Comparison of ENCODE assay signal across 26 cellular contexts in the genomic region with DNA sequence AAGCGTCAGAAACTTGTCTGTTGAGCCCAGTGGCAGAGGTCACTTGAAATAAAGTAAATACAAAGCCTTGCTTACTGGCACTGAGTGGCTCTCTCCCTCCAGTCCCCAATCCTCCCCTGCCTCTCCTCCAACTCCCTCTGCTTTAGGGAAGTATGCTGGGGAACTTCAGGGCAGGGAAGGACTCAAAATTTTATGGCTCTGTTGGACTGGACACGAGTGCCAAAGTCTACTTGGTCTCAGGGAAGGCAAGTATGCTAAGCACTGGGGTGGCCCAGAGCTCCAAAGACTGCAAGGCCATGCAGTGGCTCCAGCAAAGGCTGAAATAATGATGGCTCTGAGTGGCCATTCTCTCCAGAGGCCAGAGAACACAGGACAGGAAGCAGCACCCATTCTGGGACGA. TPM values are rescaled to one million over a fixed set of nuclear protein-coding genes. Genes with fewer than 3 reads are reported as not detected.
DNase-seq lines count a peak whose midpoint lies in the region; ATAC-seq, FAIRE-seq and TF ChIP-seq lines count a peak whose summit lies in the region.
"Had no signal": no experiment of that assay in that cellular context is flagged by ENCODE, and none has a peak within 500 bp of the region (broad histone marks: within the 10 kb centered on the region; RNA-seq: fewer than 3 reads in every experiment).

No MANE protein-coding gene starts in this region.

- H3K4me2 ChIP-seq in HepG2 (ENCODE audit: low read depth, low read length) (no peak overlapping the region), GM12878 (ENCODE audit: control insufficient read depth, insufficient read depth) (no peak overlapping the region)
- H3K4me2 ChIP-seq: A549; BLaER1 treated with 17β-estradiol and CSF1 and Interleukin-3, amounts not matched to agents 10 nM and 100 nM; GM23338 had no signal

- H3K9ac ChIP-seq in HepG2 (ENCODE audit: insufficient read depth, low read depth, low read length) = no peak overlapping the region
- no peak overlapping the region for H3K9ac ChIP-seq in GM12878 (ENCODE audit: control insufficient read depth, insufficient read depth, low read length)
- H3K9ac ChIP-seq: BLaER1 treated with 17β-estradiol and CSF1 and Interleukin-3, amounts not matched to agents 10 nM and 100 nM had no signal

- intact Hi-C loops in HepG2 (cut with micrococcal nuclease; ENCODE audit: unreplicated experiment) (no loop called here), right lobe of liver (cut with DNase I) (no loop called here), GM12878 (cut with micrococcal nuclease; ENCODE audit: unreplicated experiment) (loop anchor here (5.0 to 10.0 kb wide), 4 partner anchors 243 to 666 kb away; partner anchors contain the start of genes INSL6 and JAK2), left lung (cut with DNase I) (loop anchor here in 1 of 2 donors (10.0 kb wide), 1 partner anchor 243 kb away; the partner anchor contains the start of gene INSL6)

- H3K4me3 ChIP-seq in HepG2 (replicated peaks in 1 of 3; ENCODE audit: insufficient read depth in 1 of 3, low read depth in 2 of 3, low read length in 3 of 3) = no peak overlapping the region
- no peak overlapping the region for H3K4me3 ChIP-seq in right lobe of liver
- no peak overlapping the region for H3K4me3 ChIP-seq in GM12878
- H3K4me3 ChIP-seq in left lung = no peak overlapping the region
- H3K4me3 ChIP-seq: A549; BLaER1 treated with 17β-estradiol and CSF1 and Interleukin-3, amounts not matched to agents 10 nM and 100 nM; GM23338; HAP-1 had no signal

- H4K20me1 ChIP-seq in HepG2 (ENCODE audit: insufficient read depth, low read length) = no peaks in the 10 kb centered on the region
- H4K20me1 ChIP-seq in GM12878 (ENCODE audit: control insufficient read depth, insufficient read depth) = no peaks in the 10 kb centered on the region
- H4K20me1 ChIP-seq: BLaER1 treated with 17β-estradiol and CSF1 and Interleukin-3, amounts not matched to agents 10 nM and 100 nM had no signal

- in situ Hi-C loops in HepG2 (cut with HindIII; ENCODE audit: extremely low pct_ligation_motif_present, low pct_unique_long_range_greater_than_20kb) = loop anchor here (25.0 kb wide), 2 partner anchors 441 to 666 kb away; partner anchors contain the start of gene JAK2
- in situ Hi-C loops in GM12878 (cut with MboI) = loop anchor here (5.0 kb wide), 1 partner anchor 356 kb away; no protein-coding TSS in a partner anchor

- SMC1A ChIA-PET in GM12878 (lab: Charles Lee; ENCODE audit: uncharacterized antibody, unreplicated experiment) = interaction anchor here (0.9 to 3.7 kb wide), 3 partner anchors 13 to 242 kb away, joined by 3 to 14 read pairs (median 5); no protein-coding TSS in a partner anchor

- H3K9me3 Mint-ChIP-seq in stimulated activated effector memory CD8-positive, alpha-beta T cell treated with anti-CD3 and anti-CD28 coated beads, Interleukin-12 subunit alpha, Interleukin-12 subunit beta, amount 100 ng/mL, for 72 hours = no peaks in the 10 kb centered on the region
- H3K9me3 Mint-ChIP-seq: CD4-positive, alpha-beta T cell; CD8-positive, alpha-beta memory T cell had no signal

- H3K9me3 ChIP-seq in HepG2 (ENCODE audit: low read length) = no peaks in the 10 kb centered on the region
- no peaks in the 10 kb centered on the region for H3K9me3 ChIP-seq in right lobe of liver
- no peaks in the 10 kb centered on the region; the same call in 2 of the 3 replicates for H3K9me3 ChIP-seq in GM12878 (replicated peaks; ENCODE audit: control insufficient read depth, insufficient read depth, low read length)
- H3K9me3 ChIP-seq in left lung = no peaks in the 10 kb centered on the region
- H3K9me3 ChIP-seq: A549, BE2C, HAP-1 had no signal

- TF ChIP-seq EP300 in HepG2 (IDR thresholded peaks at IDR 0.05; ENCODE audit: low read depth in 2 of 2, low read length in 2 of 2) = no peak
- no peak for TF ChIP-seq EP300 in HepG2 (CRISPR knock-in tag; IDR thresholded peaks at IDR 0.05; ENCODE audit: borderline replicate concordance)
- TF ChIP-seq EP300 in GM12878 (IDR thresholded peaks at IDR 0.05; ENCODE audit: borderline replicate concordance in 1 of 2, control insufficient read depth in 1 of 2, low read depth in 2 of 2, low read length in 2 of 2) = no peak

- TF ChIP-seq RAD21 in HepG2 (CRISPR knock-in tag; IDR thresholded peaks at IDR 0.05) (no peak), GM12878 (IDR thresholded peaks at IDR 0.05; ENCODE audit: insufficient read depth, low read depth, low read length) (no peak)

- CTCF ChIA-PET in HepG2 (lab: Yijun Ruan, JAX; ENCODE audit: low intra/inter-chr PET ratio, low total read pairs) = no interaction called here
- CTCF ChIA-PET in GM12878 (lab: Yijun Ruan, JAX) = interaction anchor here (0.7 to 3.0 kb wide), 5 partner anchors 15 to 678 kb away, joined by 3 to 10 read pairs (median 3); no protein-coding TSS in a partner anchor

- WGBS in HepG2 (ENCODE audit: low lambda C conversion rate) = 44% methylated on average over 3 of the region's 3 CpGs
- 40% methylated on average over 1 of the region's 3 CpGs for WGBS in right lobe of liver (ENCODE audit: insufficient coverage, low coverage, low lambda C conversion rate, missing lambda C conversion rate)
- WGBS in GM12878 (ENCODE audit: insufficient coverage, insufficient replicate concordance, low lambda C conversion rate, missing lambda C conversion rate) = 64% methylated on average over 3 of the region's 3 CpGs

- H3K4me1 ChIP-seq in HepG2 (ENCODE audit: insufficient read depth, low read length) = peaks cover 15% of the 10 kb centered on the region
- no peaks in the 10 kb centered on the region for H3K4me1 ChIP-seq in right lobe of liver
- H3K4me1 ChIP-seq in GM12878 (ENCODE audit: control insufficient read depth, insufficient read depth, low read length) = no peaks in the 10 kb centered on the region
- H3K4me1 ChIP-seq in left lung = no peaks in the 10 kb centered on the region
- H3K4me1 ChIP-seq in foreskin keratinocyte = no peaks in the 10 kb centered on the region
- H3K4me1 ChIP-seq: A549; BE2C; BLaER1 treated with 17β-estradiol and CSF1 and Interleukin-3, amounts not matched to agents 10 nM and 100 nM; HAP-1 had no signal

- RAD21 ChIA-PET in GM12878 (lab: Charles Lee; ENCODE audit: unreplicated experiment) = interaction anchor here (2.0 kb wide), 1 partner anchor 172 kb away, joined by 9 read pairs; no protein-coding TSS in a partner anchor

- H3K36me3 ChIP-seq in HepG2 (replicated peaks in 1 of 2; ENCODE audit: control insufficient read depth in 1 of 2, insufficient read depth in 2 of 2, low read length in 2 of 2) (peaks cover 0 to 3% of the 10 kb centered on the region in 2 experiments; a peak in 1 of 5 replicates), right lobe of liver (no peaks in the 10 kb centered on the region), GM12878 (ENCODE audit: control insufficient read depth in 2 of 2, insufficient read depth in 2 of 2, low read length in 1 of 2) (peaks cover 1 to 4% of the 10 kb centered on the region in 2 experiments; a peak in 3 of 4 replicates), left lung (peaks cover 0 to 9% of the 10 kb centered on the region in 2 donors)
- H3K36me3 ChIP-seq: BE2C had no signal

- DNase-seq in HepG2 (ENCODE audit: low spot score) (no peak), right lobe of liver (no peak), GM12878 (ENCODE audit: low read depth, low spot score) (no peak), left lung (no peak), NCI-H1092 treated with DMSO at 0.1 percent for 48 hours (lab: John Stamatoyannopoulos, UW) (no peak), HPDE6-E6E7 (ENCODE audit: extremely low spot score) (no peak), foreskin keratinocyte (no peak)
- DNase-seq in stimulated activated effector memory CD8-positive, alpha-beta T cell treated with anti-CD3 and anti-CD28 coated beads, Interleukin-12 subunit alpha, Interleukin-12 subunit beta, amount 100 ng/mL, for 72 hours (ENCODE audit: low spot score in 2 of 2) = no peak
- DNase-seq: 8988T; ACHN; AML-193; BE2C; CD4-positive, alpha-beta T cell; CD8-positive, alpha-beta memory T cell; DMS 273 treated with DMSO at 0.1 percent for 48 hours; DMS79; GDM1; HFFc6 had no signal

- ATAC-seq in HepG2 = peak; percentile 34; the same call in 1 of the 3 replicates
- ATAC-seq in right lobe of liver = no peak
- ATAC-seq in GM12878 = peak; percentile 11; the same call in 1 of the 3 replicates
- ATAC-seq in left lung = peak; percentile 62
- ATAC-seq in stimulated activated effector memory CD8-positive, alpha-beta T cell treated with anti-CD3 and anti-CD28 coated beads, Interleukin-12 subunit alpha, Interleukin-12 subunit beta, amount 100 ng/mL, for 72 hours = no peak
- no peak for ATAC-seq in foreskin keratinocyte
- ATAC-seq: A549, GM23338 had no signal

- H3K27me3 ChIP-seq in HepG2 (ENCODE audit: control insufficient read depth in 1 of 2, insufficient read depth in 2 of 2, low read length in 2 of 2) = no peaks in the 10 kb centered on the region
- no peaks in the 10 kb centered on the region for H3K27me3 ChIP-seq in right lobe of liver
- no peaks in the 10 kb centered on the region for H3K27me3 ChIP-seq in GM12878 (replicated peaks in 1 of 2; ENCODE audit: control insufficient read depth in 2 of 2, insufficient read depth in 2 of 2, low read length in 1 of 2)
- no peaks in the 10 kb centered on the region for H3K27me3 ChIP-seq in left lung
- H3K27me3 ChIP-seq in foreskin keratinocyte = no peaks in the 10 kb centered on the region
- H3K27me3 ChIP-seq: BE2C; BLaER1 treated with 17β-estradiol and CSF1 and Interleukin-3, amounts not matched to agents 10 nM and 100 nM had no signal

- H3K4me1 Mint-ChIP-seq in stimulated activated effector memory CD8-positive, alpha-beta T cell treated with anti-CD3 and anti-CD28 coated beads, Interleukin-12 subunit alpha, Interleukin-12 subunit beta, amount 100 ng/mL, for 72 hours = no peaks in the 10 kb centered on the region
- H3K4me1 Mint-ChIP-seq: CD14-positive monocyte, GM23338 had no signal

- no peak overlapping the region for H3K27ac ChIP-seq in HepG2 (ENCODE audit: extremely low read length, insufficient read depth, low read length)
- no peak overlapping the region for H3K27ac ChIP-seq in right lobe of liver
- no peak overlapping the region for H3K27ac ChIP-seq in GM12878 (ENCODE audit: control insufficient read depth, insufficient read depth)
- H3K27ac ChIP-seq in left lung = no peak overlapping the region
- no peak overlapping the region for H3K27ac ChIP-seq in foreskin keratinocyte
- H3K27ac ChIP-seq: A549; BLaER1 treated with 17β-estradiol and CSF1 and Interleukin-3, amounts not matched to agents 10 nM and 100 nM had no signal

- no peak overlapping the region for H2AFZ ChIP-seq in HepG2 (ENCODE audit: low read length)
- H2AFZ ChIP-seq in GM12878 (ENCODE audit: control insufficient read depth, low read depth, low read length) = no peak overlapping the region
- H2AFZ ChIP-seq: GM23338 had no signal

- H3K36me3 Mint-ChIP-seq in stimulated activated effector memory CD8-positive, alpha-beta T cell treated with anti-CD3 and anti-CD28 coated beads, Interleukin-12 subunit alpha, Interleukin-12 subunit beta, amount 100 ng/mL, for 72 hours = peaks cover 20% of the 10 kb centered on the region

- TF ChIP-seq POLR2A in HepG2 (IDR thresholded peaks at IDR 0.05; ENCODE audit: insufficient read depth in 1 of 2, low read depth in 2 of 2, low read length in 2 of 2) (no peak), right lobe of liver (IDR thresholded peaks at IDR 0.05) (no peak), GM12878 (IDR thresholded peaks at IDR 0.05; ENCODE audit: low read depth, low read length) (no peak)

- no TSS peak for BruUV-seq in HepG2 (replicated peaks; lab: Mats Ljungman, UMichigan)
- BruUV-seq in GM12878 (replicated peaks; lab: Mats Ljungman, UMichigan) = no TSS peak

- H3K4me3 Mint-ChIP-seq in stimulated activated effector memory CD8-positive, alpha-beta T cell treated with anti-CD3 and anti-CD28 coated beads, Interleukin-12 subunit alpha, Interleukin-12 subunit beta, amount 100 ng/mL, for 72 hours = no peak overlapping the region
- H3K4me3 Mint-ChIP-seq: CD14-positive monocyte; CD4-positive, alpha-beta T cell; CD8-positive, alpha-beta memory T cell; GM23338; HFFc6 had no signal

- H3K79me2 ChIP-seq in HepG2 (ENCODE audit: insufficient read depth, low read length) (no peaks in the 10 kb centered on the region), GM12878 (ENCODE audit: control insufficient read depth, insufficient read depth, low read length) (no peaks in the 10 kb centered on the region)

- FAIRE-seq in HepG2 (lab: Jason Lieb, UNC) (no peak), GM12878 (lab: Jason Lieb, UNC) (no peak)
- FAIRE-seq: A549, D721Med, GM12892, GM19239 had no signal

- POLR2A ChIA-PET in HepG2 (lab: Yijun Ruan, JAX) = no interaction called here
- POLR2A ChIA-PET in GM12878 (lab: Charles Lee) = no interaction called here

- TF ChIP-seq CTCF in HepG2 (CRISPR knock-in tag; IDR thresholded peaks at IDR 0.05) (no peak), right lobe of liver (IDR thresholded peaks at IDR 0.05) (no peak), GM12878 (IDR thresholded peaks at IDR 0.05 in 2 of 3, conservative IDR thresholded peaks at IDR 0.05 in 1 of 3; ENCODE audit: control insufficient read depth in 2 of 3, extremely low read depth in 1 of 3, insufficient read depth in 1 of 3, low read depth in 3 of 3, low read length in 3 of 3) (no peak), left lung (IDR thresholded peaks at IDR 0.05) (no peak), foreskin keratinocyte (conservative IDR thresholded peaks at IDR 0.05) (no peak)

- peak overlapping the region; percentile 73 for H3K27ac Mint-ChIP-seq in stimulated activated effector memory CD8-positive, alpha-beta T cell treated with anti-CD3 and anti-CD28 coated beads, Interleukin-12 subunit alpha, Interleukin-12 subunit beta, amount 100 ng/mL, for 72 hours
- H3K27ac Mint-ChIP-seq: CD4-positive, alpha-beta T cell; HFFc6 had no signal

RNA-seq across cellular contexts. Expression of gene PLGRKT, which starts 9.6 kb away (rescaled TPM):
- total RNA-seq in HepG2 (2016; rRNA removed; fragmentation: Illumina TruSeq; extraction: Trizol) = 15.8 and 20.2 TPM in 2 replicates
- 12.4 and 12.7 TPM in 2 replicates for total RNA-seq in HepG2 (2016; cell fraction: cytosol; rRNA removed; fragmentation: Illumina TruSeq; extraction: Trizol; ENCODE audit: low read depth)
- 15.6 and 19.3 TPM in 2 replicates for total RNA-seq in HepG2 (2016; cell fraction: insoluble cytoplasmic fraction; rRNA removed; fragmentation: Illumina TruSeq; extraction: Trizol)
- 10.4 and 17.6 TPM in 2 replicates for total RNA-seq in HepG2 (2016; cell fraction: membrane; rRNA removed; fragmentation: Illumina TruSeq; extraction: Trizol)
- 9.1 and 9.3 TPM in 2 replicates for total RNA-seq in HepG2 (2016; cell fraction: nucleus; rRNA removed; fragmentation: Illumina TruSeq; extraction: Trizol)
- 3.4 and 5.0 TPM in 2 replicates for polyA plus RNA-seq in HepG2 (2011; rRNA removed)
- 3.1 and 4.3 TPM in 2 replicates for polyA plus RNA-seq in HepG2 (2011; cell fraction: cytosol; rRNA removed)
- polyA plus RNA-seq in HepG2 (2011; cell fraction: nucleus; rRNA removed) = 0.90 and 1.0 TPM in 2 replicates
- 4.8 and 8.9 TPM in 2 replicates for polyA plus RNA-seq in HepG2 (2012)
- 13.6 and 21.5 TPM in 2 replicates for polyA plus RNA-seq in HepG2 (2016; cell fraction: cytosol; fragmentation: Illumina TruSeq; extraction: Trizol; ENCODE audit: low read depth)
- 19.8 and 20.9 TPM in 2 replicates for polyA plus RNA-seq in HepG2 (2016; cell fraction: insoluble cytoplasmic fraction; fragmentation: Illumina TruSeq; extraction: Trizol; ENCODE audit: low read depth)
- 8.7 and 14.3 TPM in 2 replicates for polyA plus RNA-seq in HepG2 (2016; cell fraction: membrane; fragmentation: Illumina TruSeq; extraction: Trizol; ENCODE audit: low read depth)
- polyA plus RNA-seq in HepG2 (2016; cell fraction: nucleus; fragmentation: Illumina TruSeq; extraction: Trizol; ENCODE audit: insufficient read depth, low read depth) = 13.8 and 15.8 TPM in 2 replicates
- 1.7 and 3.1 TPM in 2 replicates for polyA minus RNA-seq in HepG2 (2011; rRNA and poly(A)+ RNA removed; ENCODE audit: low replicate concordance)
- polyA minus RNA-seq in HepG2 (2011; cell fraction: cytosol; rRNA and poly(A)+ RNA removed) = 2.5 and 4.3 TPM in 2 replicates
- 2.4 and 3.1 TPM in 2 replicates for polyA minus RNA-seq in HepG2 (2011; cell fraction: nucleus; rRNA and poly(A)+ RNA removed)
- 10 to 100 TPM in 4 of 6 experiments, 1 to 10 TPM in 2; 7.3 to 14.4 (median 11.4) TPM for total RNA-seq in right lobe of liver
- total RNA-seq in GM12878 (2013; cell fraction: nucleolus; rRNA removed) = 9.8 and 12.2 TPM in 2 replicates
- total RNA-seq in GM12878 (2014; rRNA removed) = 25.2 and 28.2 TPM in 2 replicates
- 42.0 and 45.9 TPM in 2 replicates for total RNA-seq in GM12878 (2014; rRNA removed; fragmentation: Illumina TruSeq; extraction: Trizol)
- 29.0 and 34.2 TPM in 2 replicates for total RNA-seq in GM12878 (2021)
- polyA plus RNA-seq in GM12878 (2011; ENCODE audit: low read depth) = 12.6 TPM
- polyA plus RNA-seq in GM12878 (2011; rRNA removed) = 34.8 and 53.5 TPM in 2 replicates
- 12.3 and 13.3 TPM in 2 replicates for polyA plus RNA-seq in GM12878 (2011; cell fraction: cytosol; rRNA removed)
- polyA plus RNA-seq in GM12878 (2011; cell fraction: nucleus; rRNA removed) = 7.5 and 8.7 TPM in 2 replicates
- polyA plus RNA-seq in GM12878 (2012) = 18.1 and 20.1 TPM in 2 replicates
- 28.0 and 32.8 TPM in 2 replicates for polyA plus RNA-seq in GM12878 (2014; fragmentation: Illumina TruSeq; extraction: Trizol)
- 10 to 100 TPM; 62.2 to 64.4 TPM for polyA plus RNA-seq in GM12878 (2014; fragmentation: Nextera tagmentation; extraction: Ambion mirVana)
- polyA plus RNA-seq in GM12878 (2014; rRNA removed) = 23.0 and 27.8 TPM in 2 replicates
- 10 to 100 TPM; 65.4 to 72.3 TPM for polyA plus RNA-seq in GM12878 (2016; fragmentation: Nextera tagmentation; extraction: Ambion mirVana)
- polyA minus RNA-seq in GM12878 (2011; rRNA and poly(A)+ RNA removed) = 4.7 and 7.4 TPM in 2 replicates
- 5.4 and 6.7 TPM in 2 replicates for polyA minus RNA-seq in GM12878 (2011; cell fraction: cytosol; rRNA and poly(A)+ RNA removed)
- 5.1 and 9.6 TPM in 2 replicates for polyA minus RNA-seq in GM12878 (2011; cell fraction: nucleus; rRNA and poly(A)+ RNA removed)
- total RNA-seq in left lung = 10 to 100 TPM; 23.2 to 26.6 TPM
- 49.3 and 55.6 TPM in 2 replicates for total RNA-seq in foreskin keratinocyte
- polyA plus RNA-seq in foreskin keratinocyte = 56.3 and 57.2 TPM in 2 replicates

RNA-seq across cellular contexts. Expression of gene CD274, which starts 22.2 kb away (rescaled TPM):
- total RNA-seq in HepG2 (2016; rRNA removed; fragmentation: Illumina TruSeq; extraction: Trizol) = 0.49 TPM in 1 of 2 replicates, not detected in the other
- total RNA-seq in HepG2 (2016; cell fraction: cytosol; rRNA removed; fragmentation: Illumina TruSeq; extraction: Trizol; ENCODE audit: low read depth) = 0.53 TPM in 1 of 2 replicates, not detected in the other
- 0.52 TPM in 1 of 2 replicates, not detected in the other for total RNA-seq in HepG2 (2016; cell fraction: insoluble cytoplasmic fraction; rRNA removed; fragmentation: Illumina TruSeq; extraction: Trizol)
- not detected in 2 replicates for total RNA-seq in HepG2 (2016; cell fraction: membrane; rRNA removed; fragmentation: Illumina TruSeq; extraction: Trizol)
- total RNA-seq in HepG2 (2016; cell fraction: nucleus; rRNA removed; fragmentation: Illumina TruSeq; extraction: Trizol) = not detected in 2 replicates
- 0.07 and 0.17 TPM in 2 replicates for polyA plus RNA-seq in HepG2 (2011; rRNA removed)
- polyA plus RNA-seq in HepG2 (2011; cell fraction: cytosol; rRNA removed) = 0.04 TPM in 1 of 2 replicates, not detected in the other
- polyA plus RNA-seq in HepG2 (2011; cell fraction: nucleus; rRNA removed) = 0.05 and 0.24 TPM in 2 replicates
- 0.33 TPM in 1 of 2 replicates, not detected in the other for polyA plus RNA-seq in HepG2 (2012)
- polyA plus RNA-seq in HepG2 (2016; cell fraction: cytosol; fragmentation: Illumina TruSeq; extraction: Trizol; ENCODE audit: low read depth) = not detected in 2 replicates
- 0.69 TPM in 1 of 2 replicates, not detected in the other for polyA plus RNA-seq in HepG2 (2016; cell fraction: insoluble cytoplasmic fraction; fragmentation: Illumina TruSeq; extraction: Trizol; ENCODE audit: low read depth)
- not detected in 2 replicates for polyA plus RNA-seq in HepG2 (2016; cell fraction: membrane; fragmentation: Illumina TruSeq; extraction: Trizol; ENCODE audit: low read depth)
- polyA plus RNA-seq in HepG2 (2016; cell fraction: nucleus; fragmentation: Illumina TruSeq; extraction: Trizol; ENCODE audit: insufficient read depth, low read depth) = 1.1 TPM in 1 of 2 replicates, not detected in the other
- 0.33 TPM in 1 of 2 replicates, not detected in the other for polyA minus RNA-seq in HepG2 (2011; rRNA and poly(A)+ RNA removed; ENCODE audit: low replicate concordance)
- polyA minus RNA-seq in HepG2 (2011; cell fraction: cytosol; rRNA and poly(A)+ RNA removed) = not detected in 2 replicates
- 0.13 TPM in 1 of 2 replicates, not detected in the other for polyA minus RNA-seq in HepG2 (2011; cell fraction: nucleus; rRNA and poly(A)+ RNA removed)
- 1 to 10 TPM in 4 of 6 experiments, under 1 TPM in 2; 0.87 to 3.7 (median 1.5) TPM for total RNA-seq in right lobe of liver
- 338 and 344 TPM in 2 replicates for total RNA-seq in GM12878 (2013; cell fraction: nucleolus; rRNA removed)
- 27.6 and 36.9 TPM in 2 replicates for total RNA-seq in GM12878 (2014; rRNA removed)
- 28.4 and 32.0 TPM in 2 replicates for total RNA-seq in GM12878 (2014; rRNA removed; fragmentation: Illumina TruSeq; extraction: Trizol)
- 23.5 and 26.6 TPM in 2 replicates for total RNA-seq in GM12878 (2021)
- 13.3 TPM for polyA plus RNA-seq in GM12878 (2011; ENCODE audit: low read depth)
- 128 and 134 TPM in 2 replicates for polyA plus RNA-seq in GM12878 (2011; rRNA removed)
- polyA plus RNA-seq in GM12878 (2011; cell fraction: cytosol; rRNA removed) = 38.8 and 53.1 TPM in 2 replicates
- 186 and 257 TPM in 2 replicates for polyA plus RNA-seq in GM12878 (2011; cell fraction: nucleus; rRNA removed)
- 15.5 and 24.2 TPM in 2 replicates for polyA plus RNA-seq in GM12878 (2012)
- polyA plus RNA-seq in GM12878 (2014; fragmentation: Illumina TruSeq; extraction: Trizol) = 34.3 and 37.7 TPM in 2 replicates
- 10 to 100 TPM in 1 of 2 experiments, 1 to 10 TPM in 1; 9.4 to 12.2 TPM for polyA plus RNA-seq in GM12878 (2014; fragmentation: Nextera tagmentation; extraction: Ambion mirVana)
- polyA plus RNA-seq in GM12878 (2014; rRNA removed) = 24.6 and 25.6 TPM in 2 replicates
- polyA plus RNA-seq in GM12878 (2016; fragmentation: Nextera tagmentation; extraction: Ambion mirVana) = 10 to 100 TPM; 16.1 to 16.4 TPM
- polyA minus RNA-seq in GM12878 (2011; rRNA and poly(A)+ RNA removed) = 79.0 and 144 TPM in 2 replicates
- polyA minus RNA-seq in GM12878 (2011; cell fraction: cytosol; rRNA and poly(A)+ RNA removed) = 14.4 and 17.0 TPM in 2 replicates
- 141 and 142 TPM in 2 replicates for polyA minus RNA-seq in GM12878 (2011; cell fraction: nucleus; rRNA and poly(A)+ RNA removed)
- 10 to 100 TPM in 1 of 2 donors, 1 to 10 TPM in 1; 9.4 to 21.1 TPM for total RNA-seq in left lung
- total RNA-seq in foreskin keratinocyte = 26.1 and 27.6 TPM in 2 replicates
- polyA plus RNA-seq in foreskin keratinocyte = 11.5 and 12.1 TPM in 2 replicates
- total RNA-seq: GM23338 had no signal
- polyA plus RNA-seq: GM23338 had no signal

Comparison
In these comparisons a context has a peak if more than half of its experiments do, and no peak if none do; other contexts are left out.
1. ATAC-seq: peak in HepG2 (single experiment), GM12878 (single experiment) and left lung (single experiment); none in right lobe of liver (0 of 4), stimulated activated effector memory CD8-positive, alpha-beta T cell treated with anti-CD3 and anti-CD28 coated beads, Interleukin-12 subunit alpha, Interleukin-12 subunit beta, amount 100 ng/mL, for 72 hours (single experiment) and foreskin keratinocyte (single experiment).